In the genomic region with DNA sequence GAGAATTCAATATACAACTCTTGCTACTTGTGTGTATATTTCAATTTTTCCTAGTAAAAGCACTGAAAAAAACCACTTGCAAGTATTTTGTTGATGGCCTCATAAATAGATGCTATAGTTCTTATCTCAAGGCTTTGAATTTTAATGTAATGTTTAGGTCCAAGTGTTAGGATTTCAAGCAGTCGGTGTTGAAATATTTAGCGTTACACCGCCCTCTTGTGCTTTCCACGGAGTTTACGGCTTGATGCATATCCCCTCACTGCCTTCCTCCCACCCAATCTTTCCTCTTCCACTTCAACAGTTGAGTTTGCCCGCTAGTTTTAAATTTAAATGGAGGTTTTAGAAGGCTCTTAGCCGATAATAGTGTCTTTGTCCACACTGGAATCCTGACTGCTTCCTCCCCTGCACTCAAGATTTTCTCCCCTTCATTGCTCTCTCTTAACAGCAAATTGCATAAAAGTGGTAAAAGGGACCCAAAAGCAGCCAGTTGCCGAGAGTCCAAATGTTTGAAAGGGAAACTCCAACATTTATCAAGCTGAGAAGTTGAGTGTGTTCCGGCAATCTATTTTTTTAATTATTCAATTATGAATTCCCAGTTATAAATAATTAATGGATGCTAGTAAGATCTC, we compare ENCODE assay signal across 8 cellular contexts. TPM values are rescaled to one million over a fixed set of nuclear protein-coding genes. Genes with fewer than 3 reads are reported as not detected.
DNase-seq lines count a peak whose midpoint lies in the region; ATAC-seq, FAIRE-seq and TF ChIP-seq lines count a peak whose summit lies in the region.

No MANE protein-coding gene starts in this region.

- H3K4me3 ChIP-seq in A549 = no peak overlapping the region
- H3K4me3 ChIP-seq in GM06990 (replicated peaks; ENCODE audit: low read depth, low read length) = no peak overlapping the region

- peak; percentile 63 for TF ChIP-seq CTCF in A549 (IDR thresholded peaks at IDR 0.05)
- TF ChIP-seq CTCF in GM06990 (IDR thresholded peaks at IDR 0.05; ENCODE audit: insufficient read depth, low read length, poor library complexity, severe bottlenecking) = peak; percentile 54
- TF ChIP-seq CTCF in chondrocyte (IDR thresholded peaks at IDR 0.05) = peak; percentile 87
- peak; percentile 65 for TF ChIP-seq CTCF in progenitor cell of endocrine pancreas (IDR thresholded peaks at IDR 0.05; ENCODE audit: unreplicated experiment)

- H3K4me1 Mint-ChIP-seq in chondrocyte (ENCODE audit: low read depth) (no peaks in the 10 kb centered on the region), progenitor cell of endocrine pancreas (ENCODE audit: low read depth) (no peaks in the 10 kb centered on the region)

- H3K27ac Mint-ChIP-seq in chondrocyte (ENCODE audit: unreplicated experiment) (no peak overlapping the region), progenitor cell of endocrine pancreas (no peak overlapping the region)

- H3K9me3 Mint-ChIP-seq in chondrocyte (ENCODE audit: low read depth) (no peaks in the 10 kb centered on the region), progenitor cell of endocrine pancreas (ENCODE audit: low read depth) (no peaks in the 10 kb centered on the region)

- no peak overlapping the region for H3K27ac ChIP-seq in A549

- no peak for TF ChIP-seq EP300 in A549 (IDR thresholded peaks at IDR 0.05)

- TF ChIP-seq RAD21 in A549 (conservative IDR thresholded peaks at IDR 0.05 in 1 of 2, IDR thresholded peaks at IDR 0.05 in 1 of 2) = peak; percentile 67 to 70

- no peak overlapping the region for H3K4me2 ChIP-seq in A549

- 9% methylated on average over 9 of the region's 9 CpGs for WGBS in A549 (ENCODE audit: missing lambda C conversion rate)

- peak; percentile 38 to 42 for DNase-seq in A549 (ENCODE audit: low read depth in 1 of 2, low spot score in 1 of 2)
- DNase-seq in GM06990 (ENCODE audit: extremely low read depth, insufficient read length) = peak; percentile 13
- DNase-seq in NCI-H345 (lab: John Stamatoyannopoulos, UW) = peak; percentile 59
- DNase-seq in chondrocyte (ENCODE audit: low spot score) = no peak
- DNase-seq in progenitor cell of endocrine pancreas (ENCODE audit: low spot score, unreplicated experiment) = no peak
- DNase-seq in LoVo (ENCODE audit: low spot score) = no peak

- H3K27me3 Mint-ChIP-seq in chondrocyte (ENCODE audit: low read depth) (peaks cover 63% of the 10 kb centered on the region), progenitor cell of endocrine pancreas (peaks cover 39% of the 10 kb centered on the region)

- no peaks in the 10 kb centered on the region for H3K36me3 ChIP-seq in GM06990 (ENCODE audit: control insufficient read depth, insufficient read depth, low read length)

- H3K36me3 Mint-ChIP-seq in chondrocyte (ENCODE audit: low read depth) = no peaks in the 10 kb centered on the region
- H3K36me3 Mint-ChIP-seq in progenitor cell of endocrine pancreas (ENCODE audit: insufficient read depth) = no peaks in the 10 kb centered on the region

- no peak overlapping the region for H3K4me3 Mint-ChIP-seq in chondrocyte (ENCODE audit: unreplicated experiment)
- no peak overlapping the region for H3K4me3 Mint-ChIP-seq in progenitor cell of endocrine pancreas (ENCODE audit: low read depth)

- peak; percentile 86 to 89; a peak in 5 of 6 replicates for ATAC-seq in A549
- ATAC-seq in HG03565 (IDR thresholded peaks at IDR 0.05; ENCODE audit: unreplicated experiment) = no peak
- ATAC-seq in GM21423 (IDR thresholded peaks at IDR 0.05; ENCODE audit: unreplicated experiment) = no peak

- POLR2A ChIA-PET in A549 (lab: Yijun Ruan, JAX) = no interaction called here

- FAIRE-seq in A549 (lab: Jason Lieb, UNC) = no peak

- no peaks in the 10 kb centered on the region; the same call in 2 of the 3 replicates for H3K9me3 ChIP-seq in A549

- CTCF ChIA-PET in A549 (lab: Yijun Ruan, JAX) = interaction anchor here (0.6 to 2.0 kb wide), 7 partner anchors 94 to 431 kb away, joined by 3 to 7 read pairs (median 3); no protein-coding TSS in a partner anchor

- H3K27me3 ChIP-seq in GM06990 (replicated peaks; ENCODE audit: control insufficient read depth, insufficient read depth, low read length) = peaks cover 2% of the 10 kb centered on the region

- TF ChIP-seq POLR2A in A549 (IDR thresholded peaks at IDR 0.05; ENCODE audit: low read length) = no peak

- H3K4me1 ChIP-seq in A549 = no peaks in the 10 kb centered on the region

TF ChIP-seq in A549, 52 proteins besides CTCF, POLR2A, EP300 and RAD21:
- TF ChIP-seq HDAC2 (IDR thresholded peaks at IDR 0.05) (no peak), SMC3 (IDR thresholded peaks at IDR 0.05) (peak; percentile 58), CEBPB (IDR thresholded peaks at IDR 0.05) (peak in 1 of 2 experiments; percentile 23; a peak in 1 of 4 replicates), ZFP36 (IDR thresholded peaks at IDR 0.05; ENCODE audit: borderline replicate concordance, partially characterized antibody) (no peak)

RNA-seq across cellular contexts. Expression of gene HTATIP2, which starts 25.9 kb away (rescaled TPM):
- 238 and 308 TPM in 2 replicates for polyA plus RNA-seq in A549 (2011; rRNA removed)
- 88.0 and 98.5 TPM in 2 replicates for polyA plus RNA-seq in A549 (2012; cell fraction: cytosol; rRNA removed)
- 27.5 and 58.2 TPM in 2 replicates for polyA plus RNA-seq in A549 (2012; cell fraction: nucleus; rRNA removed)
- 220 to 252 TPM (median 234 TPM) in 3 replicates for polyA plus RNA-seq in A549 (2017; fragmentation: RNase III; extraction: RNeasy Plus Mini Kit Qiagen cat#74134 plus additional on column Dnase treatment)
- 83.7 and 110 TPM in 2 replicates for polyA minus RNA-seq in A549 (2011; rRNA and poly(A)+ RNA removed)
- total RNA-seq in chondrocyte = 30.0 to 40.0 TPM (median 37.7 TPM) in 3 replicates
- total RNA-seq in progenitor cell of endocrine pancreas = 21.4 and 22.2 TPM in 2 replicates

RNA-seq across cellular contexts. Expression of gene PRMT3, which starts 49.9 kb away (rescaled TPM):
- polyA plus RNA-seq in A549 (2011; rRNA removed) = 40.9 and 53.9 TPM in 2 replicates
- 19.1 and 20.3 TPM in 2 replicates for polyA plus RNA-seq in A549 (2012; cell fraction: cytosol; rRNA removed)
- polyA plus RNA-seq in A549 (2012; cell fraction: nucleus; rRNA removed) = 12.6 and 13.3 TPM in 2 replicates
- 32.4 to 37.2 TPM (median 34.6 TPM) in 3 replicates for polyA plus RNA-seq in A549 (2017; fragmentation: RNase III; extraction: RNeasy Plus Mini Kit Qiagen cat#74134 plus additional on column Dnase treatment)
- 15.7 and 22.9 TPM in 2 replicates for polyA minus RNA-seq in A549 (2011; rRNA and poly(A)+ RNA removed)
- 9.1 to 16.8 TPM (median 10.6 TPM) in 3 replicates for total RNA-seq in chondrocyte
- 12.2 and 19.3 TPM in 2 replicates for total RNA-seq in progenitor cell of endocrine pancreas

Comparison
In these comparisons a context has a peak if more than half of its experiments do, and no peak if none do; other contexts are left out.
1. ATAC-seq: peak in A549 (2 of 2); none in HG03565 (single experiment) and GM21423 (single experiment).
2. DNase-seq: peak in A549 (2 of 2), GM06990 (single experiment) and NCI-H345 (single experiment); none in chondrocyte (single experiment), progenitor cell of endocrine pancreas (single experiment) and LoVo (single experiment).
3. Peak in every context shown above with its lines, with median percentiles within 50 percentile points of each other: CTCF ChIP-seq.